Comparison of ENCODE assay signal across 8 cellular contexts in the genomic region with DNA sequence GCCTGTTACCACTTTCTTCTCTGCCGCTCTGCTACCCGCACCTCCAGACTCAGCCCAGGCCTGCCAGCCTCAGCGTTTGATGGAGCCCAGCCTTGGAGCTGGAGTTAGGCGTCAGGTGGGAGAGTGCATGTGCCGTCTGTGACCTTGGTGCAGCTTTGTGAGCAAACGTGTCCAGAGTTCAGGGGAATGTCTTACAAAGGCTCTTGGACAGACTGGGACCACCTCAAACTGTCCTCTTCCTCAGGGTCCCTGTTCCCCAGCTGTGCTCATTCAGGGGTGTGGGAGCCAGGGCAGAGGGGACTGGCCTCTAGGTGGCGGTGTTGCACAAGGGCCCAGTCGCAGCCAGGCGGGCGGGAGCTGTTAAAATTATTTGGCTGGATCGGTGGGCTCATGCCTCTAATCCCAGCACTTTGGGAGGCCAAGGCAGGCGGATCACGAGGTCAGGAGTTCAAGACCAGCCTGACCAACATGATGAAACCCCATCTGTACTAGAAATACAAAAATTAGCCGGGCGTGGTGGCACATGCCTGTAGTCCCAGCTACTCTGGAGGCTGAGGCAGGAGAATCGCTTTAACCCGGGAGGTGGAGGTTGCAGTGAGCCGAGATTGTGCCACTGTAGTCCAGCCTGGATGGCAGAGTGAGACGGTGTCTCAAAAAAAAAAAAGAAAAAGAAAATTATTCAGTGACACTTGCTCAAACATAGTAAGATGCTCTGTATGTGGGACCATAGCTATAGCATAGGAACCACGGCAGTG.
A peak's percentile ranks its signal among the peaks of the same experiment; 100 is the strongest.
DNase-seq lines count a peak whose midpoint lies in the region; ATAC-seq, FAIRE-seq and TF ChIP-seq lines count a peak whose summit lies in the region.

No MANE protein-coding gene starts in this region.

- no peaks in the 10 kb centered on the region for H3K36me3 Mint-ChIP-seq in CD4-positive, alpha-beta T cell (ENCODE audit: low read depth)

- H3K27ac ChIP-seq in small intestine (ENCODE audit: low read depth in 1 of 2, low read length in 1 of 2) = no peak overlapping the region
- H3K27ac ChIP-seq in CD4-positive, alpha-beta T cell (ENCODE audit: low read depth, low read length) = no peak overlapping the region

- H3K4me3 Mint-ChIP-seq in CD4-positive, alpha-beta T cell = no peak overlapping the region

- in situ Hi-C loops in SK-MEL-5 (cut with HindIII; ENCODE audit: low pct_unique_long_range_greater_than_20kb, low sequenced_read_pairs) = no loop called here

- no peak overlapping the region for H3K27ac Mint-ChIP-seq in CD4-positive, alpha-beta T cell

- ATAC-seq in CD4-positive, alpha-beta T cell (ENCODE audit: poor library complexity) = no peak
- no peak for ATAC-seq in omental fat pad (ENCODE audit: low FRiP score)

- POLR2A ChIA-PET in CD4-positive, alpha-beta T cell (lab: Charles Lee) = no interaction called here

- H3K4me1 Mint-ChIP-seq in CD4-positive, alpha-beta T cell (ENCODE audit: low read depth) = no peaks in the 10 kb centered on the region

- DNase-seq in activated T-cell treated with anti-CD3 and anti-CD28 coated beads for 48 hours (ENCODE audit: low read depth) (peak; percentile 6), activated T-cell treated with anti-CD3 and anti-CD28 coated beads for 4 hours (no peak), SK-MEL-5 (ENCODE audit: low read depth, low spot score) (peak; percentile 38), fibroblast of villous mesenchyme (ENCODE audit: low read depth) (peak; percentile 26), small intestine (peak; percentile 6), omental fat pad (ENCODE audit: low spot score) (no peak), kidney tubule cell (ENCODE audit: low spot score) (no peak)
- DNase-seq in CD4-positive, alpha-beta T cell = no peak

- H3K9me3 ChIP-seq in small intestine (ENCODE audit: control insufficient read depth, low read depth) = no peaks in the 10 kb centered on the region
- H3K9me3 ChIP-seq in CD4-positive, alpha-beta T cell (ENCODE audit: control insufficient read depth, low read length) = no peaks in the 10 kb centered on the region

- H3K4me3 ChIP-seq in fibroblast of villous mesenchyme (ENCODE audit: low read depth, low read length) (no peak overlapping the region), small intestine (ENCODE audit: low read depth in 1 of 2, low read length in 2 of 2) (no peak overlapping the region)

- 79 to 85% (median 84%) methylated on average over 20 of the region's 20 CpGs for WGBS in small intestine, 3 donors

- H3K9me3 Mint-ChIP-seq in CD4-positive, alpha-beta T cell = no peaks in the 10 kb centered on the region

- H3K4me1 ChIP-seq in small intestine (ENCODE audit: control insufficient read depth in 2 of 2, insufficient read depth in 1 of 2, low read depth in 1 of 2, low read length in 1 of 2) = no peaks in the 10 kb centered on the region

- FAIRE-seq in small intestine (lab: Jason Lieb, UNC) = no peak

- H3K27me3 Mint-ChIP-seq in CD4-positive, alpha-beta T cell = no peaks in the 10 kb centered on the region

- TF ChIP-seq CTCF in fibroblast of villous mesenchyme (IDR thresholded peaks at IDR 0.05; ENCODE audit: insufficient read depth, low read depth, low read length) (peak; percentile 74), omental fat pad (IDR thresholded peaks at IDR 0.05) (no peak)
- TF ChIP-seq CTCF in CD4-positive, alpha-beta T cell (IDR thresholded peaks at IDR 0.05) = no peak

- intact Hi-C loops in CD4-positive, alpha-beta T cell (cut with DNase I, micrococcal nuclease) = no loop called here

- H3K36me3 ChIP-seq in small intestine (ENCODE audit: control insufficient read depth in 2 of 2, insufficient read depth in 2 of 2, low read length in 2 of 2) = no peaks in the 10 kb centered on the region

- CTCF ChIA-PET in CD4-positive, alpha-beta T cell (lab: Charles Lee) = no interaction called here

- H3K27me3 ChIP-seq in small intestine (ENCODE audit: control insufficient read depth in 2 of 2, insufficient read depth in 2 of 2, low read length in 2 of 2) = no peaks in the 10 kb centered on the region
- H3K27me3 ChIP-seq in CD4-positive, alpha-beta T cell (ENCODE audit: control insufficient read depth, insufficient read depth, low read length) = no peaks in the 10 kb centered on the region

Comparison
In these comparisons a context has a peak if more than half of its experiments do, and no peak if none do; other contexts are left out.
1. DNase-seq: peak in activated T-cell treated with anti-CD3 and anti-CD28 coated beads for 48 hours (single experiment), SK-MEL-5 (single experiment), fibroblast of villous mesenchyme (single experiment) and small intestine (single experiment); none in activated T-cell treated with anti-CD3 and anti-CD28 coated beads for 4 hours (single experiment), CD4-positive, alpha-beta T cell (0 of 10), omental fat pad (single experiment) and kidney tubule cell (single experiment).